ENCODE assay signal across 18 cellular contexts in genomic region chr15:99496302-99496629, GRCh38.
DNase-seq lines count a peak whose midpoint lies in the region; ATAC-seq, FAIRE-seq and TF ChIP-seq lines count a peak whose summit lies in the region.
"Had no signal": no experiment of that assay in that cellular context is flagged by ENCODE, and none has a peak within 500 bp of the region (broad histone marks: within the 10 kb centered on the region; RNA-seq: fewer than 3 reads in every experiment).

No MANE protein-coding gene starts in this region.

- no peak for TF ChIP-seq CTCF in mesothelial cell of epicardium (IDR thresholded peaks at IDR 0.05; ENCODE audit: unreplicated experiment)
- TF ChIP-seq CTCF in testis (IDR thresholded peaks at IDR 0.05), result no peak

- H3K9me3 Mint-ChIP-seq in T-helper 2 cell treated with Interferon-gamma antibody and Interleukin-4, amounts not matched to agents 5 μg/mL and 100 μg/mL, for 36 hours, result peaks cover 7% of the 10 kb centered on the region
- peaks cover 17% of the 10 kb centered on the region for H3K9me3 Mint-ChIP-seq in activated T-helper 2 cell treated with anti-CD3 and anti-CD28 coated beads, Interferon-gamma antibody, Interleukin-2, Interleukin-4, amounts not matched to agents 10 μg/mL and 5 μg/mL and 100 μg/mL, durations not matched to agents 14 hours and 24 hours and 36 hours
- H3K9me3 Mint-ChIP-seq in mesothelial cell of epicardium, result peaks cover 15% of the 10 kb centered on the region
- H3K9me3 Mint-ChIP-seq: activated naive CD4-positive, alpha-beta T cell treated with anti-CD3 and anti-CD28 coated beads for 36 hours had no signal

- peak overlapping the region; percentile 75 for H3K4me3 Mint-ChIP-seq in T-helper 2 cell treated with Interferon-gamma antibody and Interleukin-4, amounts not matched to agents 5 μg/mL and 100 μg/mL, for 36 hours
- no peak overlapping the region for H3K4me3 Mint-ChIP-seq in activated T-helper 2 cell treated with anti-CD3 and anti-CD28 coated beads, Interferon-gamma antibody, Interleukin-2, Interleukin-4, amounts not matched to agents 10 μg/mL and 5 μg/mL and 100 μg/mL, durations not matched to agents 14 hours and 24 hours and 36 hours (ENCODE audit: low read depth)
- no peak overlapping the region for H3K4me3 Mint-ChIP-seq in mesothelial cell of epicardium
- H3K4me3 Mint-ChIP-seq: activated naive CD4-positive, alpha-beta T cell treated with anti-CD3 and anti-CD28 coated beads for 36 hours had no signal

- H3K27me3 ChIP-seq in testis, result no peaks in the 10 kb centered on the region
- H3K27me3 ChIP-seq: SJCRH30 had no signal

- peak overlapping the region; percentile 52 to 78 for H3K27ac ChIP-seq in testis
- H3K27ac ChIP-seq: SJCRH30 had no signal

- DNase-seq in T-helper 2 cell treated with Interferon-gamma antibody and Interleukin-4, amounts not matched to agents 5 μg/mL and 100 μg/mL, for 36 hours (ENCODE audit: low spot score), result no peak
- no peak for DNase-seq in T-helper 2 cell
- no peak for DNase-seq in activated T-helper 2 cell treated with anti-CD3 and anti-CD28 coated beads, Interferon-gamma antibody, Interleukin-2, Interleukin-4, amounts not matched to agents 10 μg/mL and 5 μg/mL and 100 μg/mL, durations not matched to agents 14 hours and 24 hours and 36 hours (ENCODE audit: low spot score)
- DNase-seq in mesothelial cell of epicardium (ENCODE audit: low spot score in 2 of 2, unreplicated experiment in 2 of 2), result no peak
- DNase-seq in testis, result no peak
- no peak for DNase-seq in HEK293T (ENCODE audit: extremely low spot score)
- DNase-seq in urothelium cell line (ENCODE audit: low spot score), result no peak
- DNase-seq: 8988T; activated naive CD4-positive, alpha-beta T cell treated with anti-CD3 and anti-CD28 coated beads for 36 hours; CD4-positive, alpha-beta memory T cell; central memory CD4-positive, alpha-beta T cell; NCI-H226; nucleus accumbens; SJCRH30; stimulated activated CD4-positive, alpha-beta T cell treated with anti-CD3 and anti-CD28 coated beads, Interleukin-4, amount 100 ng/mL, for 1 hour had no signal

- POLR2A ChIA-PET in HEK293T (lab: Yijun Ruan, JAX), result no interaction called here

- no peak for TF ChIP-seq POLR2A in testis (IDR thresholded peaks at IDR 0.05)

- H3K4me1 ChIP-seq in testis, result peaks cover 20% of the 10 kb centered on the region
- H3K4me1 ChIP-seq: SJCRH30 had no signal

- H3K4me3 ChIP-seq in testis, result no peak overlapping the region
- H3K4me3 ChIP-seq: SJCRH30 had no signal

- no peak for FAIRE-seq in urothelium cell line (lab: Jason Lieb, UNC)
- FAIRE-seq: frontal cortex had no signal

- CTCF ChIA-PET in HEK293T (lab: Yijun Ruan, JAX), result no interaction called here

- no peak for ATAC-seq in GM21723 (IDR thresholded peaks at IDR 0.05; ENCODE audit: unreplicated experiment)
- ATAC-seq: sciatic nerve had no signal

- H3K4me1 Mint-ChIP-seq in T-helper 2 cell treated with Interferon-gamma antibody and Interleukin-4, amounts not matched to agents 5 μg/mL and 100 μg/mL, for 36 hours (ENCODE audit: low read depth), result peaks cover 12% of the 10 kb centered on the region
- H3K4me1 Mint-ChIP-seq in activated T-helper 2 cell treated with anti-CD3 and anti-CD28 coated beads, Interferon-gamma antibody, Interleukin-2, Interleukin-4, amounts not matched to agents 10 μg/mL and 5 μg/mL and 100 μg/mL, durations not matched to agents 14 hours and 24 hours and 36 hours (ENCODE audit: low read depth), result peaks cover 21% of the 10 kb centered on the region
- H3K4me1 Mint-ChIP-seq in mesothelial cell of epicardium, result peaks cover 8% of the 10 kb centered on the region

- intact Hi-C loops in activated T-helper 2 cell treated with anti-CD3 and anti-CD28 coated beads, Interferon-gamma antibody, Interleukin-2, Interleukin-4, amounts not matched to agents 10 μg/mL and 5 μg/mL and 100 μg/mL, durations not matched to agents 14 hours and 24 hours and 36 hours (cut with micrococcal nuclease), result no loop called here
- intact Hi-C loops in testis (cut with DNase I; ENCODE audit: low total_unique reads), result no loop called here

- no peaks in the 10 kb centered on the region for H3K36me3 ChIP-seq in testis (ENCODE audit: low read depth, missing control alignments)
- H3K36me3 ChIP-seq: SJCRH30 had no signal

- WGBS in testis, 2 donors, result 31 to 54% methylated on average over 9 of the region's 9 CpGs

- no peaks in the 10 kb centered on the region for H3K27me3 Mint-ChIP-seq in T-helper 2 cell treated with Interferon-gamma antibody and Interleukin-4, amounts not matched to agents 5 μg/mL and 100 μg/mL, for 36 hours (ENCODE audit: low read depth)
- H3K27me3 Mint-ChIP-seq in activated T-helper 2 cell treated with anti-CD3 and anti-CD28 coated beads, Interferon-gamma antibody, Interleukin-2, Interleukin-4, amounts not matched to agents 10 μg/mL and 5 μg/mL and 100 μg/mL, durations not matched to agents 14 hours and 24 hours and 36 hours (ENCODE audit: low read depth), result no peaks in the 10 kb centered on the region
- peaks cover 3% of the 10 kb centered on the region for H3K27me3 Mint-ChIP-seq in mesothelial cell of epicardium (ENCODE audit: low read depth)

- H3K27ac Mint-ChIP-seq in T-helper 2 cell treated with Interferon-gamma antibody and Interleukin-4, amounts not matched to agents 5 μg/mL and 100 μg/mL, for 36 hours, result peak overlapping the region; percentile 82
- H3K27ac Mint-ChIP-seq in activated T-helper 2 cell treated with anti-CD3 and anti-CD28 coated beads, Interferon-gamma antibody, Interleukin-2, Interleukin-4, amounts not matched to agents 10 μg/mL and 5 μg/mL and 100 μg/mL, durations not matched to agents 14 hours and 24 hours and 36 hours, result peak overlapping the region; percentile 15
- peak overlapping the region; percentile 82 for H3K27ac Mint-ChIP-seq in mesothelial cell of epicardium

- H3K9me3 ChIP-seq in testis, result no peaks in the 10 kb centered on the region

- no peaks in the 10 kb centered on the region for H3K36me3 Mint-ChIP-seq in T-helper 2 cell treated with Interferon-gamma antibody and Interleukin-4, amounts not matched to agents 5 μg/mL and 100 μg/mL, for 36 hours (ENCODE audit: low read depth)
- H3K36me3 Mint-ChIP-seq in activated T-helper 2 cell treated with anti-CD3 and anti-CD28 coated beads, Interferon-gamma antibody, Interleukin-2, Interleukin-4, amounts not matched to agents 10 μg/mL and 5 μg/mL and 100 μg/mL, durations not matched to agents 14 hours and 24 hours and 36 hours (ENCODE audit: low read depth), result peaks cover 17% of the 10 kb centered on the region
- peaks cover 2% of the 10 kb centered on the region for H3K36me3 Mint-ChIP-seq in mesothelial cell of epicardium
- H3K36me3 Mint-ChIP-seq: CD4-positive, alpha-beta memory T cell had no signal

TF ChIP-seq in HEK293T, 16 proteins besides CTCF, POLR2A, EP300 and RAD21:
- TF ChIP-seq ZNF384 (IDR thresholded peaks at IDR 0.05) (no peak), FOXM1 (IDR thresholded peaks at IDR 0.05; ENCODE audit: borderline replicate concordance) (no peak), L3MBTL2 (conservative IDR thresholded peaks at IDR 0.05) (no peak), ELF4 (IDR thresholded peaks at IDR 0.05) (no peak), SP1 (IDR thresholded peaks at IDR 0.05) (no peak), FOXK2 (IDR thresholded peaks at IDR 0.05) (no peak), HDGF (IDR thresholded peaks at IDR 0.05; ENCODE audit: borderline replicate concordance) (no peak), NFRKB (IDR thresholded peaks at IDR 0.05) (no peak), LEF1 (IDR thresholded peaks at IDR 0.05; ENCODE audit: borderline replicate concordance) (no peak), BHLHE40 (IDR thresholded peaks at IDR 0.05; ENCODE audit: borderline replicate concordance) (no peak), FOXA1 (IDR thresholded peaks at IDR 0.05) (no peak), CTBP1 (IDR thresholded peaks at IDR 0.05; ENCODE audit: borderline replicate concordance) (no peak)
- TF ChIP-seq, protein P1, sequence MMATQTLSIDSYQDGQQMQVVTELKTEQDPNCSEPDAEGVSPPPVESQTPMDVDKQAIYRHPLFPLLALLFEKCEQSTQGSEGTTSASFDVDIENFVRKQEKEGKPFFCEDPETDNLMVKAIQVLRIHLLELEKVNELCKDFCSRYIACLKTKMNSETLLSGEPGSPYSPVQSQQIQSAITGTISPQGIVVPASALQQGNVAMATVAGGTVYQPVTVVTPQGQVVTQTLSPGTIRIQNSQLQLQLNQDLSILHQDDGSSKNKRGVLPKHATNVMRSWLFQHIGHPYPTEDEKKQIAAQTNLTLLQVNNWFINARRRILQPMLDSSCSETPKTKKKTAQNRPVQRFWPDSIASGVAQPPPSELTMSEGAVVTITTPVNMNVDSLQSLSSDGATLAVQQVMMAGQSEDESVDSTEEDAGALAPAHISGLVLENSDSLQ (IDR thresholded peaks at IDR 0.05), result no peak

Comparison
In these comparisons a context has a peak if more than half of its experiments do, and no peak if none do; other contexts are left out.
1. H3K27ac Mint-ChIP-seq: peak in every context shown above with its lines; median percentile 82 in T-helper 2 cell treated with Interferon-gamma antibody and Interleukin-4, amounts not matched to agents 5 μg/mL and 100 μg/mL, for 36 hours; 82 in mesothelial cell of epicardium; 15 in activated T-helper 2 cell treated with anti-CD3 and anti-CD28 coated beads, Interferon-gamma antibody, Interleukin-2, Interleukin-4, amounts not matched to agents 10 μg/mL and 5 μg/mL and 100 μg/mL, durations not matched to agents 14 hours and 24 hours and 36 hours.